In genomic region chr7:151083824-151084160, GRCh38 we compare ENCODE assay signal across 8 cellular contexts. TPM values are rescaled to one million over a fixed set of nuclear protein-coding genes. Genes with fewer than 3 reads are reported as not detected.
DNase-seq lines count a peak whose midpoint lies in the region; ATAC-seq and TF ChIP-seq lines count a peak whose summit lies in the region.

No MANE protein-coding gene starts in this region.

- H3K27ac Mint-ChIP-seq in brain (peak overlapping the region; percentile 76 to 96 (median 77)), memory B cell (peak overlapping the region; percentile 96), type B pancreatic cell (peak overlapping the region; percentile 26)

- ATAC-seq in left cardiac atrium (no peak), memory B cell (ENCODE audit: low read depth) (no peak), HG03469 (IDR thresholded peaks at IDR 0.05; ENCODE audit: unreplicated experiment) (no peak)

- peaks cover 36% of the 10 kb centered on the region for H3K4me1 ChIP-seq in cardiac muscle cell (ENCODE audit: low read depth)

- no peaks in the 10 kb centered on the region for H3K36me3 ChIP-seq in cardiac muscle cell

- H3K4me1 Mint-ChIP-seq in brain (peaks cover 60% of the 10 kb centered on the region), memory B cell (peaks cover 35% of the 10 kb centered on the region), type B pancreatic cell (ENCODE audit: unreplicated experiment) (peaks cover 31% of the 10 kb centered on the region)

- no peak overlapping the region for H3K27ac ChIP-seq in cardiac muscle cell

- intact Hi-C loops in left cardiac atrium (cut with DNase I), result loop anchor here in 1 of 2 donors (2.0 kb wide), 1 partner anchor 23 kb away; no protein-coding TSS in a partner anchor

- peaks cover 14% of the 10 kb centered on the region for H3K27me3 Mint-ChIP-seq in brain
- H3K27me3 Mint-ChIP-seq in memory B cell, result peaks cover 2% of the 10 kb centered on the region
- H3K27me3 Mint-ChIP-seq in type B pancreatic cell, result no peaks in the 10 kb centered on the region

- peak overlapping the region; percentile 78 for H3K4me3 ChIP-seq in cardiac muscle cell

- H3K9me3 ChIP-seq in cardiac muscle cell (ENCODE audit: low read depth), result no peaks in the 10 kb centered on the region

- H3K9me3 Mint-ChIP-seq in brain, result no peaks in the 10 kb centered on the region
- H3K9me3 Mint-ChIP-seq in memory B cell, result no peaks in the 10 kb centered on the region
- H3K9me3 Mint-ChIP-seq in type B pancreatic cell, result no peaks in the 10 kb centered on the region

- no peaks in the 10 kb centered on the region for H3K27me3 ChIP-seq in cardiac muscle cell

- TF ChIP-seq CTCF in cardiac muscle cell (IDR thresholded peaks at IDR 0.05; ENCODE audit: low read depth, low read length) (no peak), brain (conservative IDR thresholded peaks at IDR 0.05) (no peak), type B pancreatic cell (conservative IDR thresholded peaks at IDR 0.05) (no peak)

- peaks cover under 1% of the 10 kb centered on the region for H3K36me3 Mint-ChIP-seq in brain
- H3K36me3 Mint-ChIP-seq in memory B cell, result peaks cover 3% of the 10 kb centered on the region
- no peaks in the 10 kb centered on the region for H3K36me3 Mint-ChIP-seq in type B pancreatic cell

- DNase-seq in cardiac muscle cell (ENCODE audit: low read depth in 1 of 2, low spot score in 1 of 2) (no peak), left cardiac atrium (no peak), memory B cell (ENCODE audit: low spot score in 2 of 2) (no peak), type B pancreatic cell (ENCODE audit: extremely low spot score, unreplicated experiment) (no peak), Kasumi-1 (lab: John Stamatoyannopoulos, UW) (no peak), COR-L47 (lab: John Stamatoyannopoulos, UW) (no peak)

- H3K4me3 Mint-ChIP-seq in brain (peak overlapping the region; percentile 77 to 92 (median 82)), memory B cell (peak overlapping the region; percentile 90), type B pancreatic cell (peak overlapping the region; percentile 85)

RNA-seq across cellular contexts. Expression of gene TMUB1, which starts 0.5 kb away (rescaled TPM):
- total RNA-seq in cardiac muscle cell, result 83.4 and 93.9 TPM in 2 replicates
- 63.0 and 74.9 TPM in 2 replicates for polyA plus RNA-seq in cardiac muscle cell
- 10 to 100 TPM; 36.3 to 37.9 TPM for total RNA-seq in left cardiac atrium
- polyA plus RNA-seq in brain (ENCODE audit: insufficient read depth, low read depth, low replicate concordance), result 80.0 TPM
- total RNA-seq in type B pancreatic cell (ENCODE audit: low replicate concordance), result 37.9 and 41.7 TPM in 2 replicates

RNA-seq across cellular contexts. Expression of gene AGAP3, which starts 2.5 kb away (rescaled TPM):
- total RNA-seq in cardiac muscle cell, result 66.4 and 115 TPM in 2 replicates
- polyA plus RNA-seq in cardiac muscle cell, result 106 and 124 TPM in 2 replicates
- total RNA-seq in left cardiac atrium, result 10 to 100 TPM; 53.0 to 61.5 TPM
- polyA plus RNA-seq in brain (ENCODE audit: insufficient read depth, low read depth, low replicate concordance), result 221 TPM
- 95.9 and 114 TPM in 2 replicates for total RNA-seq in type B pancreatic cell (ENCODE audit: low replicate concordance)

RNA-seq across cellular contexts. Expression of gene FASTK, which starts 3.2 kb away (rescaled TPM):
- 165 and 175 TPM in 2 replicates for total RNA-seq in cardiac muscle cell
- 145 and 227 TPM in 2 replicates for polyA plus RNA-seq in cardiac muscle cell
- 10 to 100 TPM; 62.9 to 73.2 TPM for total RNA-seq in left cardiac atrium
- 47.4 TPM for polyA plus RNA-seq in brain (ENCODE audit: insufficient read depth, low read depth, low replicate concordance)
- total RNA-seq in type B pancreatic cell (ENCODE audit: low replicate concordance), result 100 and 118 TPM in 2 replicates

RNA-seq across cellular contexts. Expression of gene SLC4A2, which starts 24.4 kb away (rescaled TPM):
- total RNA-seq in cardiac muscle cell (269 and 288 TPM in 2 replicates), left cardiac atrium (100 to 1,000 TPM in 1 of 2 donors, 10 to 100 TPM in 1; 71.6 to 107 TPM), type B pancreatic cell (ENCODE audit: low replicate concordance) (144 and 150 TPM in 2 replicates)
- polyA plus RNA-seq in cardiac muscle cell (118 and 144 TPM in 2 replicates), brain (ENCODE audit: insufficient read depth, low read depth, low replicate concordance) (84.5 TPM)

RNA-seq across cellular contexts. Expression of gene CDK5, which starts 26.1 kb away (rescaled TPM):
- total RNA-seq in cardiac muscle cell (17.8 and 35.6 TPM in 2 replicates), left cardiac atrium (1 to 10 TPM; 5.1 to 7.8 TPM), type B pancreatic cell (ENCODE audit: low replicate concordance) (20.4 and 20.5 TPM in 2 replicates)
- polyA plus RNA-seq in cardiac muscle cell (24.4 and 56.8 TPM in 2 replicates), brain (ENCODE audit: insufficient read depth, low read depth, low replicate concordance) (45.3 TPM)

Comparison
In these comparisons a context has a peak if more than half of its experiments do, and no peak if none do; other contexts are left out.
1. H3K27ac Mint-ChIP-seq: peak in every context shown above with its lines; median percentile 96 in memory B cell; 77 in brain; 26 in type B pancreatic cell.